8 cellular contexts compared by ENCODE assay signal in genomic region chr1:156727914-156728598, GRCh38. TPM values are rescaled to one million over a fixed set of nuclear protein-coding genes. Genes with fewer than 3 reads are reported as not detected.
DNase-seq lines count a peak whose midpoint lies in the region; ATAC-seq and TF ChIP-seq lines count a peak whose summit lies in the region.

Gene METTL25B (plus strand): TSS chr1:156728469. CDS start chr1:156729105, 636 bp downstream.

- H3K4me1 ChIP-seq in GM23338 (ENCODE audit: insufficient read depth): peaks cover 28% of the 10 kb centered on the region
- H3K4me1 ChIP-seq in heart right ventricle: peaks cover 21 to 52% (median 44%) of the 10 kb centered on the region in 9 donors

- H3K4me1 Mint-ChIP-seq in GM23338: peaks cover 13% of the 10 kb centered on the region

- 1 to 2% methylated on average over 45 to 46 of the region's 46 CpGs for WGBS in heart right ventricle, 2 donors

- H3K27me3 ChIP-seq in GM23338 (ENCODE audit: insufficient read depth) (no peaks in the 10 kb centered on the region), heart right ventricle (no peaks in the 10 kb centered on the region)

- H3K36me3 ChIP-seq in GM23338 (ENCODE audit: insufficient read depth) (peaks cover 14% of the 10 kb centered on the region), heart right ventricle (peaks cover 0 to 40% (median 20%) of the 10 kb centered on the region in 9 donors)

- peaks cover 64% of the 10 kb centered on the region for H3K79me2 ChIP-seq in GM23338 (replicated peaks; ENCODE audit: insufficient read depth)

- H3K4me2 ChIP-seq in GM23338: peak within 1 kb of the TSS; percentile 95

- intact Hi-C loops in heart right ventricle (cut with DNase I): loop anchor here in 8 of 10 donors (1.0 to 10.0 kb wide), 9 partner anchors 39 to 197 kb away; partner anchors contain the start of genes PRCC (in 7 of the 8), INSRR (in 2 of the 8), PEAR1 (in 2 of the 8) and LRRC71 (in 1 of the 8)
- intact Hi-C loops in posterior cingulate gyrus (cut with DNase I): no loop called here

- no peak within 1 kb of the TSS; the same call in 2 of the 3 replicates for H3K4me3 Mint-ChIP-seq in GM23338

- no peaks in the 10 kb centered on the region for H3K9me3 ChIP-seq in heart right ventricle

- peak within 1 kb of the TSS; percentile 90 for H3K27ac ChIP-seq in GM23338 (ENCODE audit: low read depth)
- H3K27ac ChIP-seq in heart right ventricle: peak within 1 kb of the TSS; percentile 92 to 98 (median 95)

- ATAC-seq in GM23338: peak; percentile 75
- ATAC-seq in heart right ventricle: peak; percentile 75 to 89 (median 79)

- H4K20me1 ChIP-seq in GM23338 (replicated peaks; ENCODE audit: insufficient read depth): peaks cover 38% of the 10 kb centered on the region

- TF ChIP-seq CTCF in GM10266 (IDR thresholded peaks at IDR 0.05; ENCODE audit: control insufficient read depth, insufficient read depth, low read depth, missing control alignments) (no peak), GM23338 (conservative IDR thresholded peaks at IDR 0.05; ENCODE audit: low read depth in 2 of 2) (no peak), heart right ventricle (IDR thresholded peaks at IDR 0.05) (no peak)

- H3K36me3 Mint-ChIP-seq in GM23338 (ENCODE audit: low read depth): peaks cover 21% of the 10 kb centered on the region

- H3K27me3 Mint-ChIP-seq in GM23338 (ENCODE audit: insufficient read depth, low read depth, poor library complexity): peaks cover 5% of the 10 kb centered on the region

- H3K9me2 ChIP-seq in GM23338 (ENCODE audit: insufficient read depth): no peaks in the 10 kb centered on the region

- in situ Hi-C loops in SK-MEL-5 (cut with HindIII; ENCODE audit: low pct_unique_long_range_greater_than_20kb, low sequenced_read_pairs): no loop called here

- H3F3A ChIP-seq in GM23338 (replicated peaks; ENCODE audit: low read depth): peaks cover 34% of the 10 kb centered on the region; the same call in 1 of the 2 replicates

- H3K27ac Mint-ChIP-seq in GM23338: peak within 1 kb of the TSS; percentile 97

- peak; percentile 76 for DNase-seq in GM10266 (ENCODE audit: extremely low spot score)
- peak; percentile 93 for DNase-seq in GM23338 (ENCODE audit: low spot score)
- peak; percentile 77 for DNase-seq in LHCN-M2 (ENCODE audit: low read depth)
- DNase-seq in SK-MEL-5 (ENCODE audit: low read depth, low spot score): peak; percentile 78
- DNase-seq in activated naive CD8-positive, alpha-beta T cell treated with anti-CD3 and anti-CD28 coated beads, Interleukin-2, amount 50 U/mL, for 16 hours (ENCODE audit: low read depth, low spot score): peak; percentile 66
- peak; percentile 76 to 80 for DNase-seq in heart right ventricle
- DNase-seq in posterior cingulate gyrus: peak; percentile 71 to 98 (median 83)
- no peak for DNase-seq in OCI-M2 (lab: John Stamatoyannopoulos, UW; ENCODE audit: unreplicated experiment)

- H3K4me3 ChIP-seq in GM23338 (peak within 1 kb of the TSS; percentile 96), heart right ventricle (peak within 1 kb of the TSS; percentile 57 to 86 (median 78))

- no peaks in the 10 kb centered on the region for H3K9me3 Mint-ChIP-seq in GM23338

- H2AFZ ChIP-seq in GM23338: peak within 1 kb of the TSS; percentile 64; the same call in 1 of the 2 replicates

TF ChIP-seq in GM23338, 12 proteins besides CTCF, POLR2A, EP300 and RAD21 (continues in another document):
- TF ChIP-seq POLR2AphosphoS5 (IDR thresholded peaks at IDR 0.05; ENCODE audit: low read depth) (peak; percentile 61; the same call in 1 of the 2 replicates), EZH2phosphoT487 (IDR thresholded peaks at IDR 0.05; ENCODE audit: unreplicated experiment) (no peak), REST (IDR thresholded peaks at IDR 0.05; ENCODE audit: unreplicated experiment) (no peak)
- TF ChIP-seq, protein P1, sequence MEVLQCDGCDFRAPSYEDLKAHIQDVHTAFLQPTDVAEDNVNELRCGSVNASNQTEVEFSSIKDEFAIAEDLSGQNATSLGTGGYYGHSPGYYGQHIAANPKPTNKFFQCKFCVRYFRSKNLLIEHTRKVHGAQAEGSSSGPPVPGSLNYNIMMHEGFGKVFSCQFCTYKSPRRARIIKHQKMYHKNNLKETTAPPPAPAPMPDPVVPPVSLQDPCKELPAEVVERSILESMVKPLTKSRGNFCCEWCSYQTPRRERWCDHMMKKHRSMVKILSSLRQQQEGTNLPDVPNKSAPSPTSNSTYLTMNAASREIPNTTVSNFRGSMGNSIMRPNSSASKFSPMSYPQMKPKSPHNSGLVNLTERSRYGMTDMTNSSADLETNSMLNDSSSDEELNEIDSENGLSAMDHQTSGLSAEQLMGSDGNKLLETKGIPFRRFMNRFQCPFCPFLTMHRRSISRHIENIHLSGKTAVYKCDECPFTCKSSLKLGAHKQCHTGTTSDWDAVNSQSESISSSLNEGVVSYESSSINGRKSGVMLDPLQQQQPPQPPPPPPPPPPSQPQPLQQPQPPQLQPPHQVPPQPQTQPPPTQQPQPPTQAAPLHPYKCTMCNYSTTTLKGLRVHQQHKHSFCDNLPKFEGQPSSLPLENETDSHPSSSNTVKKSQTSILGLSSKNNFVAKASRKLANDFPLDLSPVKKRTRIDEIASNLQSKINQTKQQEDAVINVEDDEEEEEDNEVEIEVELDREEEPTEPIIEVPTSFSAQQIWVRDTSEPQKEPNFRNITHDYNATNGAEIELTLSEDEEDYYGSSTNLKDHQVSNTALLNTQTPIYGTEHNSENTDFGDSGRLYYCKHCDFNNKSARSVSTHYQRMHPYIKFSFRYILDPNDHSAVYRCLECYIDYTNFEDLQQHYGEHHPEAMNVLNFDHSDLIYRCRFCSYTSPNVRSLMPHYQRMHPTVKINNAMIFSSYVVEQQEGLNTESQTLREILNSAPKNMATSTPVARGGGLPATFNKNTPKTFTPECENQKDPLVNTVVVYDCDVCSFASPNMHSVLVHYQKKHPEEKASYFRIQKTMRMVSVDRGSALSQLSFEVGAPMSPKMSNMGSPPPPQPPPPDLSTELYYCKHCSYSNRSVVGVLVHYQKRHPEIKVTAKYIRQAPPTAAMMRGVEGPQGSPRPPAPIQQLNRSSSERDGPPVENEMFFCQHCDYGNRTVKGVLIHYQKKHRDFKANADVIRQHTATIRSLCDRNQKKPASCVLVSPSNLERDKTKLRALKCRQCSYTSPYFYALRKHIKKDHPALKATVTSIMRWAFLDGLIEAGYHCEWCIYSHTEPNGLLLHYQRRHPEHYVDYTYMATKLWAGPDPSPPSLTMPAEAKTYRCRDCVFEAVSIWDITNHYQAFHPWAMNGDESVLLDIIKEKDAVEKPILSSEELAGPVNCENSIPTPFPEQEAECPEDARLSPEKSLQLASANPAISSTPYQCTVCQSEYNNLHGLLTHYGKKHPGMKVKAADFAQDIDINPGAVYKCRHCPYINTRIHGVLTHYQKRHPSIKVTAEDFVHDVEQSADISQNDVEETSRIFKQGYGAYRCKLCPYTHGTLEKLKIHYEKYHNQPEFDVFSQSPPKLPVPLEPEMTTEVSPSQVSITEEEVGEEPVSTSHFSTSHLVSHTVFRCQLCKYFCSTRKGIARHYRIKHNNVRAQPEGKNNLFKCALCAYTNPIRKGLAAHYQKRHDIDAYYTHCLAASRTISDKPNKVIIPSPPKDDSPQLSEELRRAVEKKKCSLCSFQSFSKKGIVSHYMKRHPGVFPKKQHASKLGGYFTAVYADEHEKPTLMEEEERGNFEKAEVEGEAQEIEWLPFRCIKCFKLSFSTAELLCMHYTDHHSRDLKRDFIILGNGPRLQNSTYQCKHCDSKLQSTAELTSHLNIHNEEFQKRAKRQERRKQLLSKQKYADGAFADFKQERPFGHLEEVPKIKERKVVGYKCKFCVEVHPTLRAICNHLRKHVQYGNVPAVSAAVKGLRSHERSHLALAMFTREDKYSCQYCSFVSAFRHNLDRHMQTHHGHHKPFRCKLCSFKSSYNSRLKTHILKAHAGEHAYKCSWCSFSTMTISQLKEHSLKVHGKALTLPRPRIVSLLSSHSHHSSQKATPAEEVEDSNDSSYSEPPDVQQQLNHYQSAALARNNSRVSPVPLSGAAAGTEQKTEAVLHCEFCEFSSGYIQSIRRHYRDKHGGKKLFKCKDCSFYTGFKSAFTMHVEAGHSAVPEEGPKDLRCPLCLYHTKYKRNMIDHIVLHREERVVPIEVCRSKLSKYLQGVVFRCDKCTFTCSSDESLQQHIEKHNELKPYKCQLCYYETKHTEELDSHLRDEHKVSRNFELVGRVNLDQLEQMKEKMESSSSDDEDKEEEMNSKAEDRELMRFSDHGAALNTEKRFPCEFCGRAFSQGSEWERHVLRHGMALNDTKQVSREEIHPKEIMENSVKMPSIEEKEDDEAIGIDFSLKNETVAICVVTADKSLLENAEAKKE (CRISPR knock-in tag; IDR thresholded peaks at IDR 0.05): no peak

RNA-seq across cellular contexts. Expression of gene METTL25B, which starts in this region (rescaled TPM):
- 12.9 and 18.3 TPM in 2 replicates for total RNA-seq in GM23338 (2014; rRNA removed; shearing (Covaris generic))
- polyA plus RNA-seq in GM23338 (2016; fragmentation: Nextera tagmentation; extraction: Ambion mirVana): 18.1 and 21.1 TPM in 2 replicates
- total RNA-seq in LHCN-M2 (2014; rRNA removed): 10.0 and 11.2 TPM in 2 replicates
- 10.6 TPM for polyA plus RNA-seq in LHCN-M2 (2012)
- total RNA-seq in SK-MEL-5 (2014; rRNA removed; shearing (Covaris generic)): 12.5 and 15.1 TPM in 2 replicates
- 32.8 and 33.1 TPM in 2 replicates for polyA plus RNA-seq in SK-MEL-5 (2015; cell fraction: cytosol; rRNA removed)
- 74.4 and 76.7 TPM in 2 replicates for polyA plus RNA-seq in SK-MEL-5 (2015; cell fraction: nucleus; rRNA removed)
- 10 to 100 TPM; 12.8 to 18.8 (median 15.2) TPM for total RNA-seq in heart right ventricle
- polyA plus RNA-seq in heart right ventricle: 10 to 100 TPM; 17.0 to 45.2 TPM
